ENCODE assay signal across 9 cellular contexts in the genomic region with DNA sequence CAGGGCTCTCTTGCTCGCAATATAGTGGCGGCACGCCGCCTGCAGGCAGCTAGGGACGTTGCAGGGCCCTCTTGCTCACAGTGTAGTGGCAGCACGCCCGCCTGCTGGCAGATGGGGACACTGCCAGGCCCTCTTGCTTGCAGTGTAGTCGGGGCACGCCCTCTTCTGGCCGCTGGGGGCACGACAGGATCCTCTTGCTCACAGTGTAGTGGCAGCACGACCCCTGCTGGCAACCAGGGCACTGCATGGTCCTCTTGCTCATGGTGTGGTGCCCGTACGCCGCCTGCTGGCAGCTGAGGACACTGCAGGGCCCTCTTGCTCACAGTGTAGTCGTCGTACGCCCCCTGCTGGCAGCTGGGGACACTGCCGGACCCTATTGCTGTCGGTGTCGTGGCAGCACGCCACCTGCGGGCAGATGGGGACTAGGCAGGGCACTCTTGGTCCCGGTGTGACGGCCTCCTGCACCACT. TPM values are rescaled to one million over a fixed set of nuclear protein-coding genes. Genes with fewer than 3 reads are reported as not detected.
DNase-seq lines count a peak whose midpoint lies in the region; ATAC-seq, FAIRE-seq and TF ChIP-seq lines count a peak whose summit lies in the region.
"Not testable (repeated sequence)": the region's sequence is repeated elsewhere in the genome, so short reads cannot be mapped to it uniquely, and the experiment has no call there.
"Had no signal": no experiment of that assay in that cellular context is flagged by ENCODE, and none has a peak within 500 bp of the region (broad histone marks: within the 10 kb centered on the region; RNA-seq: fewer than 3 reads in every experiment).

No MANE protein-coding gene starts in this region.

- CTCF ChIA-PET in CD4-positive, alpha-beta T cell (lab: Charles Lee): not testable (repeated sequence)

- H3K36me3 Mint-ChIP-seq in CD4-positive, alpha-beta T cell (ENCODE audit: low read depth): not testable (repeated sequence)

- H3K27ac Mint-ChIP-seq in CD4-positive, alpha-beta T cell: not testable (repeated sequence)

- H3K27me3 ChIP-seq in CD4-positive, alpha-beta T cell (ENCODE audit: control insufficient read depth, insufficient read depth, low read length); adrenal gland: not testable (repeated sequence)

- POLR2A ChIA-PET in CD4-positive, alpha-beta T cell (lab: Charles Lee): not testable (repeated sequence)

- H3K27me3 Mint-ChIP-seq in CD4-positive, alpha-beta T cell: not testable (repeated sequence)

- intact Hi-C loops in CD4-positive, alpha-beta T cell (cut with DNase I, micrococcal nuclease); adrenal gland (cut with DNase I); kidney (cut with DNase I): not testable (repeated sequence)

- not testable (repeated sequence) for H3K9ac ChIP-seq in kidney (ENCODE audit: low read length in 2 of 2)

- FAIRE-seq in kidney (lab: Jason Lieb, UNC): not testable (repeated sequence)

- TF ChIP-seq CTCF in CD4-positive, alpha-beta T cell (IDR thresholded peaks at IDR 0.05); adrenal gland (IDR thresholded peaks at IDR 0.05); kidney (IDR thresholded peaks at IDR 0.05; ENCODE audit: borderline replicate concordance, extremely low read depth, insufficient read depth): not testable (repeated sequence)

- H3K4me3 ChIP-seq in adrenal gland; kidney (ENCODE audit: low read length in 2 of 2): not testable (repeated sequence)

- H3K4me3 Mint-ChIP-seq in CD4-positive, alpha-beta T cell: not testable (repeated sequence)

- DNase-seq in CD4-positive, alpha-beta T cell: peak in 6 of 10 experiments; percentile 22 to 54 (median 34)
- DNase-seq in activated CD4-positive, alpha-beta T cell treated with anti-CD3 and anti-CD28 coated beads for 48 hours: peak; percentile 83
- peak; percentile 6 to 60 (median 35) for DNase-seq in adrenal gland
- DNase-seq in kidney: peak; percentile 62
- DNase-seq in stimulated activated CD4-positive, alpha-beta T cell treated with anti-CD3 and anti-CD28 coated beads, Interleukin-15, amount 100 ng/mL, for 24 hours: peak; percentile 67

- H3K4me1 ChIP-seq in adrenal gland (replicated peaks in 1 of 2); kidney (ENCODE audit: control insufficient read depth in 1 of 2, insufficient read depth in 1 of 2, low read depth in 1 of 2, low read length in 2 of 2): not testable (repeated sequence)

- H3K27ac ChIP-seq in CD4-positive, alpha-beta T cell (ENCODE audit: low read depth, low read length); adrenal gland; kidney (ENCODE audit: low read depth in 2 of 2, low read length in 2 of 2): not testable (repeated sequence)

- 55 to 65% (median 63%) methylated on average over 7 to 10 of the region's 25 CpGs; no CpG with 5 or more reads in 1 of the 4 donors for WGBS in adrenal gland, 4 donors

- ATAC-seq in CD4-positive, alpha-beta T cell (ENCODE audit: poor library complexity): peak; percentile 65
- ATAC-seq in GM19395 (IDR thresholded peaks at IDR 0.05; ENCODE audit: unreplicated experiment) (peak; percentile 70), HG02798 (IDR thresholded peaks at IDR 0.05; ENCODE audit: poor library complexity, unreplicated experiment) (peak; percentile 88), HG03520 (IDR thresholded peaks at IDR 0.05; ENCODE audit: unreplicated experiment) (peak; percentile 70)

- peaks cover 14% of the 10 kb centered on the region for H3K4me1 Mint-ChIP-seq in CD4-positive, alpha-beta T cell (ENCODE audit: low read depth)

- not testable (repeated sequence) for H3K36me3 ChIP-seq in adrenal gland (replicated peaks in 1 of 2); kidney (ENCODE audit: control insufficient read depth in 1 of 2, insufficient read depth in 2 of 2, low read length in 2 of 2)

- H3K9me3 ChIP-seq in CD4-positive, alpha-beta T cell (ENCODE audit: control insufficient read depth, low read length); adrenal gland (replicated peaks in 1 of 3); kidney (ENCODE audit: control insufficient read depth in 1 of 2, low read length in 2 of 2): not testable (repeated sequence)

- not testable (repeated sequence) for H3K9me3 Mint-ChIP-seq in CD4-positive, alpha-beta T cell

- not testable (repeated sequence) for TF ChIP-seq POLR2A in adrenal gland (IDR thresholded peaks at IDR 0.05)

RNA-seq across cellular contexts. Expression of gene SCGB1C1, which starts 3.0 kb away (rescaled TPM):
- total RNA-seq in CD4-positive, alpha-beta T cell: not detected
- total RNA-seq in adrenal gland (not detected), kidney (not detected)
- polyA plus RNA-seq in adrenal gland (not detected), kidney (ENCODE audit: insufficient read depth, low read depth, low replicate concordance) (not detected)
- total RNA-seq: HT1080 had no signal

RNA-seq across cellular contexts. Expression of gene BET1L, which starts 17.3 kb away (rescaled TPM):
- 10 to 100 TPM; 69.5 to 72.7 TPM for total RNA-seq in CD4-positive, alpha-beta T cell
- 10 to 100 TPM; 28.6 to 89.7 (median 55.1) TPM for total RNA-seq in adrenal gland
- 10 to 100 TPM; 23.6 to 76.3 (median 26.9) TPM for polyA plus RNA-seq in adrenal gland
- 56.5 TPM for total RNA-seq in kidney
- polyA plus RNA-seq in kidney (ENCODE audit: insufficient read depth, low read depth, low replicate concordance): 43.9 TPM

RNA-seq across cellular contexts. Expression of gene RIC8A, which starts 17.6 kb away (rescaled TPM):
- total RNA-seq in CD4-positive, alpha-beta T cell: 100 to 1,000 TPM in 1 of 2 experiments, 10 to 100 TPM in 1; 99.6 to 104 TPM
- 100 to 1,000 TPM in 1 of 8 donors, 10 to 100 TPM in 7; 68.1 to 105 (median 83.1) TPM for total RNA-seq in adrenal gland
- polyA plus RNA-seq in adrenal gland: 10 to 100 TPM; 60.9 to 83.6 (median 64.5) TPM
- total RNA-seq in kidney: 92.1 TPM
- polyA plus RNA-seq in kidney (ENCODE audit: insufficient read depth, low read depth, low replicate concordance): 52.3 TPM

RNA-seq across cellular contexts. Expression of gene SIRT3, which starts 46.3 kb away (rescaled TPM):
- total RNA-seq in CD4-positive, alpha-beta T cell: 10 to 100 TPM; 16.4 to 18.0 TPM
- total RNA-seq in adrenal gland (10 to 100 TPM; 13.8 to 28.2 (median 23.7) TPM), kidney (28.3 TPM)
- polyA plus RNA-seq in adrenal gland (10 to 100 TPM; 18.2 to 30.6 (median 29.4) TPM), kidney (ENCODE audit: insufficient read depth, low read depth, low replicate concordance) (28.7 TPM)

RNA-seq across cellular contexts. Expression of gene PSMD13, which starts 46.9 kb away (rescaled TPM):
- total RNA-seq in CD4-positive, alpha-beta T cell: 10 to 100 TPM; 56.9 to 57.8 TPM
- 100 to 1,000 TPM in 1 of 8 donors, 10 to 100 TPM in 7; 62.2 to 126 (median 86.4) TPM for total RNA-seq in adrenal gland
- polyA plus RNA-seq in adrenal gland: 100 to 1,000 TPM; 113 to 174 (median 146) TPM
- total RNA-seq in kidney: 87.7 TPM
- 115 TPM for polyA plus RNA-seq in kidney (ENCODE audit: insufficient read depth, low read depth, low replicate concordance)
